Comparison of ENCODE assay signal across 19 cellular contexts in genomic region chr13:114049626-114050101, GRCh38.
A peak's percentile ranks its signal among the peaks of the same experiment; 100 is the strongest.
DNase-seq lines count a peak whose midpoint lies in the region; ATAC-seq, FAIRE-seq and TF ChIP-seq lines count a peak whose summit lies in the region.
"Had no signal": no experiment of that assay in that cellular context is flagged by ENCODE, and none has a peak within 500 bp of the region (broad histone marks: within the 10 kb centered on the region; RNA-seq: fewer than 3 reads in every experiment).

No MANE protein-coding gene starts in this region.

- no peaks in the 10 kb centered on the region for H3K79me2 ChIP-seq in GM12878 (ENCODE audit: control insufficient read depth, insufficient read depth, low read length)

- H3K27ac Mint-ChIP-seq in activated CD8-positive, alpha-beta T cell treated with anti-CD3 and anti-CD28 coated beads for 36 hours: no peak overlapping the region
- H3K27ac Mint-ChIP-seq in activated CD8-positive, alpha-beta T cell treated with anti-CD3 and anti-CD28 coated beads, Interleukin-2, amount 10 ng/mL, durations not matched to agents 7 days and 5 days: no peak overlapping the region
- H3K27ac Mint-ChIP-seq in nephron (peak overlapping the region; percentile 40 to 90 (median 72)), Calu3 (ENCODE audit: unreplicated experiment) (no peak overlapping the region)

- in situ Hi-C loops in GM12878 (cut with MboI): no loop called here

- RAD21 ChIA-PET in GM12878 (lab: Charles Lee; ENCODE audit: unreplicated experiment): interaction anchor here (1.2 to 1.4 kb wide), 2 partner anchors 16 to 18 kb away, joined by 3 to 4 read pairs; no protein-coding TSS in a partner anchor

- no peak overlapping the region for H3K27ac ChIP-seq in GM12878 (ENCODE audit: control insufficient read depth, insufficient read depth)
- H3K27ac ChIP-seq: C4-2B, thyroid gland had no signal

- no peaks in the 10 kb centered on the region for H3K27me3 ChIP-seq in GM12878 (replicated peaks in 1 of 2; ENCODE audit: control insufficient read depth in 2 of 2, insufficient read depth in 2 of 2, low read length in 1 of 2)
- H3K27me3 ChIP-seq: thyroid gland had no signal

- no peak for DNase-seq in activated CD8-positive, alpha-beta T cell treated with anti-CD3 and anti-CD28 coated beads for 36 hours
- DNase-seq in activated CD8-positive, alpha-beta T cell treated with anti-CD3 and anti-CD28 coated beads, Interleukin-2, amount 10 ng/mL, durations not matched to agents 7 days and 5 days: no peak
- DNase-seq in GM12865 (ENCODE audit: low read depth) (peak; percentile 40), GM12878 (ENCODE audit: low read depth, low spot score) (no peak), Calu3 (no peak)
- DNase-seq: DMS53, mesendoderm, NCI-H146, NCI-H82, SK-N-SH, thyroid gland had no signal

- BruUV-seq in GM12878 (replicated peaks; lab: Mats Ljungman, UMichigan) (no TSS peak), Calu3 (replicated peaks; lab: Mats Ljungman, UMichigan) (no TSS peak)

- peaks cover 30% of the 10 kb centered on the region for H3K4me1 ChIP-seq in GM12878 (ENCODE audit: control insufficient read depth, insufficient read depth, low read length)

- SMC1A ChIA-PET in GM12878 (lab: Charles Lee; ENCODE audit: uncharacterized antibody, unreplicated experiment): interaction anchor here (0.8 to 2.5 kb wide), 2 partner anchors 16 to 18 kb away, joined by 3 to 9 read pairs; no protein-coding TSS in a partner anchor

- ATAC-seq in activated CD8-positive, alpha-beta T cell treated with anti-CD3 and anti-CD28 coated beads for 36 hours: peak; percentile 6
- no peak for ATAC-seq in activated CD8-positive, alpha-beta T cell treated with anti-CD3 and anti-CD28 coated beads, Interleukin-2, amount 10 ng/mL, durations not matched to agents 7 days and 5 days
- no peak for ATAC-seq in GM12878
- no peak for ATAC-seq in GM19467 (IDR thresholded peaks at IDR 0.05; ENCODE audit: unreplicated experiment)
- ATAC-seq in GM18907 (IDR thresholded peaks at IDR 0.05; ENCODE audit: unreplicated experiment): no peak

- no peaks in the 10 kb centered on the region for H3K27me3 Mint-ChIP-seq in activated CD8-positive, alpha-beta T cell treated with anti-CD3 and anti-CD28 coated beads for 36 hours
- peaks cover 3% of the 10 kb centered on the region for H3K27me3 Mint-ChIP-seq in activated CD8-positive, alpha-beta T cell treated with anti-CD3 and anti-CD28 coated beads, Interleukin-2, amount 10 ng/mL, durations not matched to agents 7 days and 5 days (ENCODE audit: low read depth)
- H3K27me3 Mint-ChIP-seq in nephron (ENCODE audit: low read depth): no peaks in the 10 kb centered on the region
- no peaks in the 10 kb centered on the region for H3K27me3 Mint-ChIP-seq in Calu3 (ENCODE audit: unreplicated experiment)

- no peaks in the 10 kb centered on the region for H3K9me3 ChIP-seq in GM12878 (replicated peaks; ENCODE audit: control insufficient read depth, insufficient read depth, low read length)
- H3K9me3 ChIP-seq: SK-N-SH, thyroid gland had no signal

- H3K36me3 Mint-ChIP-seq in activated CD8-positive, alpha-beta T cell treated with anti-CD3 and anti-CD28 coated beads for 36 hours (ENCODE audit: low read depth): peaks cover 13% of the 10 kb centered on the region
- H3K36me3 Mint-ChIP-seq in activated CD8-positive, alpha-beta T cell treated with anti-CD3 and anti-CD28 coated beads, Interleukin-2, amount 10 ng/mL, durations not matched to agents 7 days and 5 days (ENCODE audit: low read depth): peaks cover 22% of the 10 kb centered on the region
- peaks cover 4% of the 10 kb centered on the region for H3K36me3 Mint-ChIP-seq in nephron (ENCODE audit: low read depth)
- H3K36me3 Mint-ChIP-seq in Calu3 (ENCODE audit: insufficient read depth, unreplicated experiment): peaks cover 5% of the 10 kb centered on the region

- intact Hi-C loops in activated CD8-positive, alpha-beta T cell treated with anti-CD3 and anti-CD28 coated beads for 36 hours (cut with micrococcal nuclease): no loop called here
- intact Hi-C loops in GM12878 (cut with micrococcal nuclease; ENCODE audit: unreplicated experiment): loop anchor here (5.0 kb wide), 1 partner anchor 78 kb away; no protein-coding TSS in a partner anchor
- intact Hi-C loops in Calu3 (cut with micrococcal nuclease; ENCODE audit: unreplicated experiment): no loop called here

- POLR2A ChIA-PET in activated CD8-positive, alpha-beta T cell treated with anti-CD3 and anti-CD28 coated beads for 36 hours (lab: Charles Lee): interaction anchor here (0.9 to 2.0 kb wide), 4 partner anchors 8 to 27 kb away, joined by 3 to 14 read pairs (median 5); no protein-coding TSS in a partner anchor
- POLR2A ChIA-PET in activated CD8-positive, alpha-beta T cell treated with anti-CD3 and anti-CD28 coated beads, Interleukin-2, amount 10 ng/mL, durations not matched to agents 7 days and 5 days (lab: Charles Lee): no interaction called here
- POLR2A ChIA-PET in GM12878 (lab: Charles Lee): no interaction called here

- H3K4me3 ChIP-seq in GM12865 (ENCODE audit: low read depth, low read length) (no peak overlapping the region), GM12878 (no peak overlapping the region)
- H3K4me3 ChIP-seq: thyroid gland had no signal

- no peak overlapping the region for H3K9ac ChIP-seq in GM12878 (ENCODE audit: control insufficient read depth, insufficient read depth, low read length)
- H3K9ac ChIP-seq: SK-N-SH had no signal

- H3K9me3 Mint-ChIP-seq in activated CD8-positive, alpha-beta T cell treated with anti-CD3 and anti-CD28 coated beads for 36 hours: no peaks in the 10 kb centered on the region
- no peaks in the 10 kb centered on the region for H3K9me3 Mint-ChIP-seq in activated CD8-positive, alpha-beta T cell treated with anti-CD3 and anti-CD28 coated beads, Interleukin-2, amount 10 ng/mL, durations not matched to agents 7 days and 5 days (ENCODE audit: insufficient read depth)
- H3K9me3 Mint-ChIP-seq in nephron (peaks cover 3% of the 10 kb centered on the region), Calu3 (ENCODE audit: low read depth, unreplicated experiment) (no peaks in the 10 kb centered on the region)

- peaks cover 0 to 2% of the 10 kb centered on the region in 2 experiments; a peak in 3 of 4 replicates for H3K36me3 ChIP-seq in GM12878 (ENCODE audit: control insufficient read depth in 2 of 2, insufficient read depth in 2 of 2, low read length in 1 of 2)
- H3K36me3 ChIP-seq: thyroid gland had no signal

- no peak overlapping the region for H3K4me2 ChIP-seq in GM12878 (ENCODE audit: control insufficient read depth, insufficient read depth)
- H3K4me2 ChIP-seq: SK-N-SH had no signal

- TF ChIP-seq RAD21 in GM12878 (IDR thresholded peaks at IDR 0.05; ENCODE audit: insufficient read depth, low read depth, low read length): no peak

- WGBS in GM12878 (ENCODE audit: insufficient coverage, insufficient replicate concordance, low lambda C conversion rate, missing lambda C conversion rate): 88% methylated on average over 17 of the region's 18 CpGs

- CTCF ChIA-PET in activated CD8-positive, alpha-beta T cell treated with anti-CD3 and anti-CD28 coated beads for 36 hours (lab: Charles Lee): no interaction called here
- CTCF ChIA-PET in activated CD8-positive, alpha-beta T cell treated with anti-CD3 and anti-CD28 coated beads, Interleukin-2, amount 10 ng/mL, durations not matched to agents 7 days and 5 days (lab: Charles Lee): interaction anchor here (0.7 kb wide), 1 partner anchor 15 kb away, joined by 3 read pairs; no protein-coding TSS in a partner anchor
- CTCF ChIA-PET in GM12878 (lab: Yijun Ruan, JAX): interaction anchor here (1.3 kb wide), 1 partner anchor 16 kb away, joined by 4 read pairs; no protein-coding TSS in a partner anchor
- CTCF ChIA-PET in Calu3 (lab: Charles Lee): no interaction called here

- TF ChIP-seq EP300 in GM12878 (IDR thresholded peaks at IDR 0.05; ENCODE audit: borderline replicate concordance in 1 of 2, control insufficient read depth in 1 of 2, low read depth in 2 of 2, low read length in 2 of 2): no peak

- no peak for FAIRE-seq in GM12878 (lab: Jason Lieb, UNC)
- FAIRE-seq: A204.1, H1, keratinocyte, TTC549 had no signal

- H3K4me1 Mint-ChIP-seq in activated CD8-positive, alpha-beta T cell treated with anti-CD3 and anti-CD28 coated beads for 36 hours (ENCODE audit: low read depth): peaks cover 58% of the 10 kb centered on the region
- H3K4me1 Mint-ChIP-seq in activated CD8-positive, alpha-beta T cell treated with anti-CD3 and anti-CD28 coated beads, Interleukin-2, amount 10 ng/mL, durations not matched to agents 7 days and 5 days (ENCODE audit: low read depth): peaks cover 31% of the 10 kb centered on the region
- peaks cover 46% of the 10 kb centered on the region for H3K4me1 Mint-ChIP-seq in nephron
- H3K4me1 Mint-ChIP-seq in Calu3 (ENCODE audit: low read depth, unreplicated experiment): no peaks in the 10 kb centered on the region

- H3K4me3 Mint-ChIP-seq in activated CD8-positive, alpha-beta T cell treated with anti-CD3 and anti-CD28 coated beads for 36 hours: no peak overlapping the region
- H3K4me3 Mint-ChIP-seq in activated CD8-positive, alpha-beta T cell treated with anti-CD3 and anti-CD28 coated beads, Interleukin-2, amount 10 ng/mL, durations not matched to agents 7 days and 5 days: no peak overlapping the region
- H3K4me3 Mint-ChIP-seq in nephron: no peak overlapping the region
- H3K4me3 Mint-ChIP-seq in Calu3 (ENCODE audit: low read depth, unreplicated experiment): no peak overlapping the region

- TF ChIP-seq CTCF in activated CD8-positive, alpha-beta T cell treated with anti-CD3 and anti-CD28 coated beads for 36 hours (IDR thresholded peaks at IDR 0.05): no peak
- TF ChIP-seq CTCF in GM12865 (IDR thresholded peaks at IDR 0.05; ENCODE audit: insufficient read depth, low read depth, low read length, missing control alignments) (no peak), GM12878 (IDR thresholded peaks at IDR 0.05 in 2 of 3, conservative IDR thresholded peaks at IDR 0.05 in 1 of 3; ENCODE audit: control insufficient read depth in 2 of 3, extremely low read depth in 1 of 3, insufficient read depth in 1 of 3, low read depth in 3 of 3, low read length in 3 of 3) (no peak), nephron (IDR thresholded peaks at IDR 0.05; ENCODE audit: unreplicated experiment in 3 of 3) (no peak), Calu3 (IDR thresholded peaks at IDR 0.05; ENCODE audit: unreplicated experiment) (no peak)

- H4K20me1 ChIP-seq in GM12878 (ENCODE audit: control insufficient read depth, insufficient read depth): no peaks in the 10 kb centered on the region

- TF ChIP-seq POLR2A in GM12878 (IDR thresholded peaks at IDR 0.05; ENCODE audit: low read depth, low read length): 0 out of 2 replicates have a peak, but pooled peaks have one; percentile 44

- H2AFZ ChIP-seq in GM12878 (ENCODE audit: control insufficient read depth, low read depth, low read length): no peak overlapping the region

TF ChIP-seq in GM12878, 131 proteins besides CTCF, POLR2A, EP300 and RAD21 (continues in another document):
- TF ChIP-seq SPI1 (IDR thresholded peaks at IDR 0.05; ENCODE audit: borderline replicate concordance, insufficient read depth, low read depth, low read length): no peak
- no peak for TF ChIP-seq KLF5 (IDR thresholded peaks at IDR 0.05; ENCODE audit: partially characterized antibody)
- TF ChIP-seq BCL11A (IDR thresholded peaks at IDR 0.05; ENCODE audit: low read depth, low read length): no peak

Comparison
In these comparisons a context has a peak if more than half of its experiments do, and no peak if none do; other contexts are left out.
1. CTCF ChIA-PET loops: an anchor here in activated CD8-positive, alpha-beta T cell treated with anti-CD3 and anti-CD28 coated beads, Interleukin-2, amount 10 ng/mL, durations not matched to agents 7 days and 5 days (0.7 kb wide) and GM12878 (1.3 kb wide); none called in activated CD8-positive, alpha-beta T cell treated with anti-CD3 and anti-CD28 coated beads for 36 hours and Calu3.
2. H3K27ac Mint-ChIP-seq: peak in nephron (3 of 3); none in activated CD8-positive, alpha-beta T cell treated with anti-CD3 and anti-CD28 coated beads for 36 hours (single experiment), activated CD8-positive, alpha-beta T cell treated with anti-CD3 and anti-CD28 coated beads, Interleukin-2, amount 10 ng/mL, durations not matched to agents 7 days and 5 days (single experiment) and Calu3 (single experiment).